In genomic region chr5:32261198-32261597, GRCh38 we compare ENCODE assay signal across 8 cellular contexts. TPM values are rescaled to one million over a fixed set of nuclear protein-coding genes. Genes with fewer than 3 reads are reported as not detected.
DNase-seq lines count a peak whose midpoint lies in the region; ATAC-seq lines count a peak whose summit lies in the region.

No MANE protein-coding gene starts in this region.

- ATAC-seq in HG02852 (IDR thresholded peaks at IDR 0.05; ENCODE audit: unreplicated experiment), result peak; percentile 82
- ATAC-seq in stimulated activated memory B cell treated with anti-CD40 and anti-IgM and Interleukin-4, amounts not matched to agents 10 μg/mL and 1 μg/mL and 100 μg/mL, for 72 hours, result peak; percentile 55

- H3K4me1 Mint-ChIP-seq in activated CD4-positive, alpha-beta T cell treated with anti-CD3 and anti-CD28 coated beads, Interleukin-2, amount 10 ng/mL, durations not matched to agents 7 days and 5 days, result peaks cover 13% of the 10 kb centered on the region
- peaks cover 10% of the 10 kb centered on the region for H3K4me1 Mint-ChIP-seq in activated CD4-positive, alpha-beta memory T cell treated with anti-CD3 and anti-CD28 coated beads for 36 hours (ENCODE audit: low read depth)
- H3K4me1 Mint-ChIP-seq in stimulated activated memory B cell treated with anti-CD40 and anti-IgM and Interleukin-4, amounts not matched to agents 10 μg/mL and 1 μg/mL and 100 μg/mL, for 72 hours, result peaks cover 10% of the 10 kb centered on the region

- H3K27ac Mint-ChIP-seq in activated CD4-positive, alpha-beta T cell treated with anti-CD3 and anti-CD28 coated beads, Interleukin-2, amount 10 ng/mL, durations not matched to agents 7 days and 5 days, result peak overlapping the region; percentile 74
- H3K27ac Mint-ChIP-seq in activated CD4-positive, alpha-beta memory T cell treated with anti-CD3 and anti-CD28 coated beads for 36 hours, result peak overlapping the region; percentile 28
- H3K27ac Mint-ChIP-seq in stimulated activated memory B cell treated with anti-CD40 and anti-IgM and Interleukin-4, amounts not matched to agents 10 μg/mL and 1 μg/mL and 100 μg/mL, for 72 hours, result peak overlapping the region; percentile 25

- H3K9me3 Mint-ChIP-seq in activated CD4-positive, alpha-beta T cell treated with anti-CD3 and anti-CD28 coated beads, Interleukin-2, amount 10 ng/mL, durations not matched to agents 7 days and 5 days, result peaks cover 2% of the 10 kb centered on the region
- H3K9me3 Mint-ChIP-seq in activated CD4-positive, alpha-beta memory T cell treated with anti-CD3 and anti-CD28 coated beads for 36 hours, result no peaks in the 10 kb centered on the region
- peaks cover 6% of the 10 kb centered on the region for H3K9me3 Mint-ChIP-seq in stimulated activated memory B cell treated with anti-CD40 and anti-IgM and Interleukin-4, amounts not matched to agents 10 μg/mL and 1 μg/mL and 100 μg/mL, for 72 hours

- peaks cover 75% of the 10 kb centered on the region for H3K36me3 Mint-ChIP-seq in activated CD4-positive, alpha-beta T cell treated with anti-CD3 and anti-CD28 coated beads, Interleukin-2, amount 10 ng/mL, durations not matched to agents 7 days and 5 days (ENCODE audit: low read depth)
- H3K36me3 Mint-ChIP-seq in activated CD4-positive, alpha-beta memory T cell treated with anti-CD3 and anti-CD28 coated beads for 36 hours, result peaks cover 52% of the 10 kb centered on the region
- peaks cover 71% of the 10 kb centered on the region for H3K36me3 Mint-ChIP-seq in stimulated activated memory B cell treated with anti-CD40 and anti-IgM and Interleukin-4, amounts not matched to agents 10 μg/mL and 1 μg/mL and 100 μg/mL, for 72 hours

- no peaks in the 10 kb centered on the region for H3K27me3 Mint-ChIP-seq in activated CD4-positive, alpha-beta T cell treated with anti-CD3 and anti-CD28 coated beads, Interleukin-2, amount 10 ng/mL, durations not matched to agents 7 days and 5 days
- no peaks in the 10 kb centered on the region for H3K27me3 Mint-ChIP-seq in activated CD4-positive, alpha-beta memory T cell treated with anti-CD3 and anti-CD28 coated beads for 36 hours
- H3K27me3 Mint-ChIP-seq in stimulated activated memory B cell treated with anti-CD40 and anti-IgM and Interleukin-4, amounts not matched to agents 10 μg/mL and 1 μg/mL and 100 μg/mL, for 72 hours, result no peaks in the 10 kb centered on the region

- intact Hi-C loops in activated CD4-positive, alpha-beta memory T cell treated with anti-CD3 and anti-CD28 coated beads for 36 hours (cut with micrococcal nuclease), result loop anchor here (1.0 to 5.0 kb wide), 2 partner anchors 19 to 51 kb away; partner anchors contain the start of gene MTMR12

- CTCF ChIA-PET in activated CD4-positive, alpha-beta T cell treated with anti-CD3 and anti-CD28 coated beads, Interleukin-2, amount 10 ng/mL, durations not matched to agents 7 days and 5 days (lab: Charles Lee), result interaction anchor here (1.1 to 1.2 kb wide), 3 partner anchors 18 to 19 kb away, joined by 3 read pairs; no protein-coding TSS in a partner anchor
- CTCF ChIA-PET in activated CD4-positive, alpha-beta memory T cell treated with anti-CD3 and anti-CD28 coated beads for 36 hours (lab: Charles Lee), result interaction anchor here (0.6 to 1.1 kb wide), 3 partner anchors 17 to 69 kb away, joined by 3 to 5 read pairs (median 3); no protein-coding TSS in a partner anchor

- DNase-seq in activated CD4-positive, alpha-beta T cell treated with anti-CD3 and anti-CD28 coated beads, Interleukin-2, amount 10 ng/mL, durations not matched to agents 7 days and 5 days, result no peak
- no peak for DNase-seq in activated CD4-positive, alpha-beta T cell treated with anti-CD3 and anti-CD28 coated beads for 1 hour
- DNase-seq in activated CD4-positive, alpha-beta memory T cell treated with anti-CD3 and anti-CD28 coated beads for 36 hours, result peak; percentile 55
- DNase-seq in SHP77 (lab: John Stamatoyannopoulos, UW) (no peak), COR-L47 (lab: John Stamatoyannopoulos, UW) (no peak), NCI-H446 (lab: John Stamatoyannopoulos, UW) (no peak)

- H3K4me3 Mint-ChIP-seq in activated CD4-positive, alpha-beta T cell treated with anti-CD3 and anti-CD28 coated beads, Interleukin-2, amount 10 ng/mL, durations not matched to agents 7 days and 5 days, result no peak overlapping the region
- H3K4me3 Mint-ChIP-seq in activated CD4-positive, alpha-beta memory T cell treated with anti-CD3 and anti-CD28 coated beads for 36 hours, result no peak overlapping the region
- H3K4me3 Mint-ChIP-seq in stimulated activated memory B cell treated with anti-CD40 and anti-IgM and Interleukin-4, amounts not matched to agents 10 μg/mL and 1 μg/mL and 100 μg/mL, for 72 hours, result no peak overlapping the region

- POLR2A ChIA-PET in activated CD4-positive, alpha-beta T cell treated with anti-CD3 and anti-CD28 coated beads, Interleukin-2, amount 10 ng/mL, durations not matched to agents 7 days and 5 days (lab: Charles Lee), result no interaction called here
- POLR2A ChIA-PET in activated CD4-positive, alpha-beta memory T cell treated with anti-CD3 and anti-CD28 coated beads for 36 hours (lab: Charles Lee), result interaction anchor here (0.6 kb wide), 1 partner anchor 120 kb away, joined by 3 read pairs; no protein-coding TSS in a partner anchor

RNA-seq across cellular contexts. Expression of gene MTMR12, which starts 51.5 kb away (rescaled TPM):
- 10 to 100 TPM; 24.3 to 29.1 TPM for total RNA-seq in activated CD4-positive, alpha-beta T cell treated with anti-CD3 and anti-CD28 coated beads, Interleukin-2, amount 10 ng/mL, durations not matched to agents 7 days and 5 days
- 10 to 100 TPM; 22.3 to 22.4 TPM for total RNA-seq in activated CD4-positive, alpha-beta memory T cell treated with anti-CD3 and anti-CD28 coated beads for 36 hours
